In genomic region chr19:751501-752341, GRCh38 we compare ENCODE assay signal across 11 cellular contexts. TPM values are rescaled to one million over a fixed set of nuclear protein-coding genes. Genes with fewer than 3 reads are reported as not detected.
A peak's percentile ranks its signal among the peaks of the same experiment; 100 is the strongest.
DNase-seq lines count a peak whose midpoint lies in the region; ATAC-seq, FAIRE-seq and TF ChIP-seq lines count a peak whose summit lies in the region.
"Had no signal": no experiment of that assay in that cellular context is flagged by ENCODE, and none has a peak within 500 bp of the region (broad histone marks: within the 10 kb centered on the region; RNA-seq: fewer than 3 reads in every experiment).

No MANE protein-coding gene starts in this region.

- H4K20me1 ChIP-seq in GM23248 (ENCODE audit: insufficient read depth): no peaks in the 10 kb centered on the region
- no peaks in the 10 kb centered on the region for H4K20me1 ChIP-seq in fibroblast of lung (ENCODE audit: control insufficient read depth, extremely low read depth, insufficient read depth, low read length)

- no peak for ATAC-seq in GM19452 (IDR thresholded peaks at IDR 0.05; ENCODE audit: unreplicated experiment)
- no peak for ATAC-seq in HG02588 (IDR thresholded peaks at IDR 0.05; ENCODE audit: unreplicated experiment)
- no peak for ATAC-seq in HG03139 (IDR thresholded peaks at IDR 0.05; ENCODE audit: unreplicated experiment)

- H3K27ac ChIP-seq in GM23248: peak overlapping the region; percentile 83
- peak overlapping the region; percentile 83 for H3K27ac ChIP-seq in fibroblast of lung (ENCODE audit: insufficient read depth, low read length)
- H3K27ac ChIP-seq: right lobe of liver had no signal

- WGBS in GM23248 (ENCODE audit: low coverage in 1 of 2, low lambda C conversion rate in 2 of 2, missing lambda C conversion rate in 2 of 2), 2 experiments: 56 to 79% methylated on average over 21 to 30 of the region's 30 CpGs

- H3K9me3 ChIP-seq in GM23248 (ENCODE audit: low read depth) (no peaks in the 10 kb centered on the region), fibroblast of lung (ENCODE audit: control insufficient read depth, insufficient read depth, low read depth, low read length) (no peaks in the 10 kb centered on the region)

- no peak overlapping the region for H3K4me3 ChIP-seq in GM23248
- H3K4me3 ChIP-seq in fibroblast of lung (replicated peaks in 1 of 4; ENCODE audit: control extremely low read depth in 1 of 4, insufficient read depth in 1 of 4, low read depth in 3 of 4, low read length in 4 of 4): no peak overlapping the region
- H3K4me3 ChIP-seq: right lobe of liver had no signal

- H3K4me1 ChIP-seq in GM23248 (ENCODE audit: insufficient read depth) (peaks cover 10% of the 10 kb centered on the region; the same call in 1 of the 2 replicates), fibroblast of lung (ENCODE audit: control insufficient read depth, extremely low read depth, insufficient read depth, low read length) (peaks cover 16% of the 10 kb centered on the region)
- H3K4me1 ChIP-seq: right lobe of liver had no signal

- H3K4me2 ChIP-seq in GM23248 (ENCODE audit: unreplicated experiment) (peak overlapping the region; percentile 29), fibroblast of lung (ENCODE audit: extremely low read depth, insufficient read depth, low read length) (peak overlapping the region; percentile 48)

- H3K4me3 Mint-ChIP-seq in progenitor cell of endocrine pancreas (ENCODE audit: low read depth): no peak overlapping the region

- H3K9ac ChIP-seq in GM23248 (peak overlapping the region; percentile 78), fibroblast of lung (ENCODE audit: insufficient read depth, low read length) (peak overlapping the region; percentile 26)

- H3K27me3 Mint-ChIP-seq in progenitor cell of endocrine pancreas: no peaks in the 10 kb centered on the region

- H3F3A ChIP-seq in GM23248 (ENCODE audit: insufficient read depth): no peaks in the 10 kb centered on the region

- H3K9me3 Mint-ChIP-seq in progenitor cell of endocrine pancreas (ENCODE audit: low read depth): no peaks in the 10 kb centered on the region

- TF ChIP-seq CTCF in fibroblast of lung (conservative IDR thresholded peaks at IDR 0.05 in 1 of 2, IDR thresholded peaks at IDR 0.05 in 1 of 2; ENCODE audit: low read depth in 1 of 2, low read length in 2 of 2): no peak
- TF ChIP-seq CTCF in progenitor cell of endocrine pancreas (IDR thresholded peaks at IDR 0.05; ENCODE audit: unreplicated experiment): no peak

- in situ Hi-C loops in GM23248 (cut with MboI): no loop called here

- no peaks in the 10 kb centered on the region for H3K27me3 ChIP-seq in GM23248 (replicated peaks; ENCODE audit: insufficient read depth)
- H3K27me3 ChIP-seq in fibroblast of lung (ENCODE audit: control insufficient read depth, insufficient read depth, low read length): no peaks in the 10 kb centered on the region
- H3K27me3 ChIP-seq: right lobe of liver had no signal

- H3K36me3 ChIP-seq in GM23248 (ENCODE audit: low read depth) (no peaks in the 10 kb centered on the region), fibroblast of lung (ENCODE audit: control insufficient read depth, insufficient read depth, low read length) (no peaks in the 10 kb centered on the region)
- H3K36me3 ChIP-seq: right lobe of liver had no signal

- H3K9me2 ChIP-seq in GM23248 (ENCODE audit: insufficient read depth): no peaks in the 10 kb centered on the region

- H3K27ac Mint-ChIP-seq in progenitor cell of endocrine pancreas: peak overlapping the region; percentile 37

- peaks cover 3% of the 10 kb centered on the region for H3K4me1 Mint-ChIP-seq in progenitor cell of endocrine pancreas (ENCODE audit: low read depth)

- H2AFZ ChIP-seq in GM23248: peak overlapping the region; percentile 81
- peak overlapping the region; percentile 19 for H2AFZ ChIP-seq in fibroblast of lung (ENCODE audit: low read length)

- FAIRE-seq in RCC 7860 (lab: Jason Lieb, UNC): peak; percentile 83

- no peaks in the 10 kb centered on the region for H3K36me3 Mint-ChIP-seq in progenitor cell of endocrine pancreas (ENCODE audit: insufficient read depth)

- peak; percentile 95 for DNase-seq in GM23248
- peak; percentile 83 for DNase-seq in RCC 7860 (ENCODE audit: low spot score)
- peak; percentile 82 to 87 for DNase-seq in fibroblast of lung (ENCODE audit: low read depth in 2 of 2)
- no peak for DNase-seq in progenitor cell of endocrine pancreas (ENCODE audit: low spot score, unreplicated experiment)
- DNase-seq in NCI-H187 (lab: John Stamatoyannopoulos, UW): no peak
- DNase-seq: erythroblast, right lobe of liver had no signal

- H3K79me2 ChIP-seq in GM23248 (ENCODE audit: insufficient read depth) (no peaks in the 10 kb centered on the region), fibroblast of lung (ENCODE audit: control insufficient read depth, insufficient read depth, low read length) (no peaks in the 10 kb centered on the region)

RNA-seq across cellular contexts. Expression of gene MISP, which starts 0.8 kb away (rescaled TPM):
- total RNA-seq in GM23248 (2014; rRNA removed; shearing (Covaris generic)): not detected in 2 replicates
- polyA plus RNA-seq in GM23248 (2016; fragmentation: Nextera tagmentation; extraction: Ambion mirVana) (0.13 TPM in 1 of 2 replicates, not detected in the other), fibroblast of lung (not detected in 2 replicates)
- total RNA-seq in fibroblast of lung (under 0.01 TPM in 1 of 2 replicates, not detected in the other), progenitor cell of endocrine pancreas (1.1 and 2.5 TPM in 2 replicates)
- polyA plus RNA-seq in fibroblast of lung (2012): 0.05 TPM in 1 of 2 replicates, not detected in the other
- not detected in 2 replicates for polyA minus RNA-seq in fibroblast of lung (ENCODE audit: low replicate concordance)

RNA-seq across cellular contexts. Expression of gene PALM, which starts 43.0 kb away (rescaled TPM):
- total RNA-seq in GM23248 (2014; rRNA removed; shearing (Covaris generic)): 2.5 and 2.7 TPM in 2 replicates
- polyA plus RNA-seq in GM23248 (2016; fragmentation: Nextera tagmentation; extraction: Ambion mirVana): 0.32 and 0.36 TPM in 2 replicates
- total RNA-seq in fibroblast of lung: 8.3 and 22.1 TPM in 2 replicates
- 1.0 and 3.2 TPM in 2 replicates for polyA plus RNA-seq in fibroblast of lung
- polyA plus RNA-seq in fibroblast of lung (2012): 7.0 and 14.1 TPM in 2 replicates
- 3.4 and 3.6 TPM in 2 replicates for polyA minus RNA-seq in fibroblast of lung (ENCODE audit: low replicate concordance)
- 52.4 and 54.3 TPM in 2 replicates for total RNA-seq in progenitor cell of endocrine pancreas

RNA-seq across cellular contexts. Expression of gene PTBP1, which starts 45.5 kb away (rescaled TPM):
- 175 and 194 TPM in 2 replicates for total RNA-seq in GM23248 (2014; rRNA removed; shearing (Covaris generic))
- 157 and 160 TPM in 2 replicates for polyA plus RNA-seq in GM23248 (2016; fragmentation: Nextera tagmentation; extraction: Ambion mirVana)
- 67.5 and 83.1 TPM in 2 replicates for total RNA-seq in fibroblast of lung
- 74.6 and 142 TPM in 2 replicates for polyA plus RNA-seq in fibroblast of lung
- polyA plus RNA-seq in fibroblast of lung (2012): 189 and 269 TPM in 2 replicates
- 309 and 432 TPM in 2 replicates for polyA minus RNA-seq in fibroblast of lung (ENCODE audit: low replicate concordance)
- 497 and 500 TPM in 2 replicates for total RNA-seq in progenitor cell of endocrine pancreas

RNA-seq across cellular contexts. Expression of gene PRSS57, which starts 56.5 kb away (rescaled TPM):
- not detected in 2 replicates for total RNA-seq in GM23248 (2014; rRNA removed; shearing (Covaris generic))
- polyA plus RNA-seq in GM23248 (2016; fragmentation: Nextera tagmentation; extraction: Ambion mirVana) (not detected in 2 replicates), fibroblast of lung (not detected in 2 replicates)
- total RNA-seq in fibroblast of lung (not detected in 2 replicates), progenitor cell of endocrine pancreas (not detected in 2 replicates)
- polyA plus RNA-seq in fibroblast of lung (2012): not detected in 2 replicates
- not detected in 2 replicates for polyA minus RNA-seq in fibroblast of lung (ENCODE audit: low replicate concordance)
- total RNA-seq: ureter had no signal

Comparison
In these comparisons a context has a peak if more than half of its experiments do, and no peak if none do; other contexts are left out.
1. DNase-seq: peak in GM23248 (single experiment), RCC 7860 (single experiment) and fibroblast of lung (2 of 2); none in progenitor cell of endocrine pancreas (single experiment) and NCI-H187 (0 of 2).